ENCODE assay signal across 17 cellular contexts in the genomic region with DNA sequence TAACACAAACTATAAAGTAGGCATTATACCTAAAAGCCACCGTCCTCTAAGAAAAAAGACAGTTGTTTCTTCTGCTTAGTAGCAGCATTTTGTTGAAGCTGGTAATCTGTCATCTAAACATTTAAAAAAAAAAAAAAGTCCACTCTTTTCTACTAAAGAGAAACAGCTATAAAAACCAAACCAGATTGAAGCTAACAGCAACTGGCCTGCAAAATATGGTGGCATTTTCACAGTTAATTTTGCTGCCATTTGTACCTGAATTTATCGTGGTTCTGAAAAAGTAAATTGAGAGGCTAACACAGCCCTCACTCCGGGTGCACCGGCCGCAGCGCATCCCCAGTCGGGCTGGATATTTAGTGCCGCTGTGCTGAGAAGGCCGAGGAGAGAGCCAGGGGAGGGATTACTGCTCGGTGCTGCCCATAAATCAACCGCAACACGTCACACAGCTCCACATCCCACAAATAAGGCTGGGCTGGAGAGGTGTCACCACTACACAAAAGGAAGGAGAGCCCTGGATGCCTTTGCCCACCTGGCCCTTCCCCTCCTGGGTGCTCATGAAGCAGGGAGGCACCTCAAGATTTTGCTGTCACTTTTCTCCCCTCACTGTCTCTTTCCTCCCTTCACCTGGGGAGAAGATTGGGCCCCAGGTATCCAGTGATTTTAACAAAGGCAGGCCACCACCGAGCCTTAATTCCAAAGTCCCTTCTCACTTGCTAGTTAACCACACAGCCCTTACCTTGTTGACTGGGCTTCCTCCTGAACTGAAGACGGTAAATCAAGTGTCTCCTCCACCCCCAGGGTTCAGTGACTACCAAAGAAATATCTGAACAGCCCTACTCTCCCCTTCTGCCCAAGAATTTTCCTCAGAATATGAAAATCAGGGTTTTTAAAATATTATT. TPM values are rescaled to one million over a fixed set of nuclear protein-coding genes. Genes with fewer than 3 reads are reported as not detected.
A peak's percentile ranks its signal among the peaks of the same experiment; 100 is the strongest.
DNase-seq lines count a peak whose midpoint lies in the region; FAIRE-seq and TF ChIP-seq lines count a peak whose summit lies in the region.
"Had no signal": no experiment of that assay in that cellular context is flagged by ENCODE, and none has a peak within 500 bp of the region (broad histone marks: within the 10 kb centered on the region; RNA-seq: fewer than 3 reads in every experiment).

No MANE protein-coding gene starts in this region.

- intact Hi-C loops in endothelial cell of umbilical vein (cut with micrococcal nuclease), result no loop called here

- H3K79me2 ChIP-seq in endothelial cell of umbilical vein (ENCODE audit: control insufficient read depth, insufficient read depth, low read length), result peaks cover 28% of the 10 kb centered on the region
- H3K79me2 ChIP-seq in smooth muscle cell (ENCODE audit: low read depth), result no peaks in the 10 kb centered on the region
- H3K79me2 ChIP-seq in GM23248 (ENCODE audit: insufficient read depth), result no peaks in the 10 kb centered on the region

- TF ChIP-seq CTCF in endothelial cell of umbilical vein (IDR thresholded peaks at IDR 0.05; ENCODE audit: extremely low read depth in 1 of 2, insufficient read depth in 1 of 2, low read depth in 1 of 2, low read length in 2 of 2) (no peak), smooth muscle cell (IDR thresholded peaks at IDR 0.05; ENCODE audit: borderline replicate concordance, insufficient read depth, poor library complexity, severe bottlenecking) (no peak)

- H3K4me1 ChIP-seq in endothelial cell of umbilical vein (ENCODE audit: control insufficient read depth, extremely low read depth, insufficient read depth, low read length) (peaks cover 12% of the 10 kb centered on the region), smooth muscle cell (ENCODE audit: low read depth) (peaks cover under 1% of the 10 kb centered on the region), GM23248 (ENCODE audit: insufficient read depth) (no peaks in the 10 kb centered on the region)

- BruUV-seq in endothelial cell of umbilical vein (replicated peaks; lab: Mats Ljungman, UMichigan), result TSS peak; percentile 2

- H3K27ac ChIP-seq in endothelial cell of umbilical vein (ENCODE audit: insufficient read depth, low read depth, low read length), result no peak overlapping the region
- no peak overlapping the region for H3K27ac ChIP-seq in smooth muscle cell (ENCODE audit: low read depth)
- no peak overlapping the region for H3K27ac ChIP-seq in GM23248
- H3K27ac ChIP-seq: ovary, upper lobe of left lung had no signal

- no peak for TF ChIP-seq POLR2A in endothelial cell of umbilical vein (IDR thresholded peaks at IDR 0.05; ENCODE audit: low read depth, low read length)

- no peak overlapping the region for H2AFZ ChIP-seq in endothelial cell of umbilical vein (ENCODE audit: low read depth, low read length)
- no peak overlapping the region for H2AFZ ChIP-seq in smooth muscle cell (ENCODE audit: low read depth)
- no peak overlapping the region for H2AFZ ChIP-seq in GM23248

- no peaks in the 10 kb centered on the region for H3K36me3 ChIP-seq in endothelial cell of umbilical vein (ENCODE audit: control insufficient read depth in 2 of 2, extremely low read depth in 1 of 2, insufficient read depth in 2 of 2, low read length in 2 of 2)
- no peaks in the 10 kb centered on the region for H3K36me3 ChIP-seq in smooth muscle cell (ENCODE audit: low read depth)
- H3K36me3 ChIP-seq in GM23248 (ENCODE audit: low read depth), result no peaks in the 10 kb centered on the region
- H3K36me3 ChIP-seq: ovary, upper lobe of left lung had no signal

- H3K9ac ChIP-seq in endothelial cell of umbilical vein (replicated peaks; ENCODE audit: extremely low read depth, insufficient read depth, low read length) (no peak overlapping the region), smooth muscle cell (ENCODE audit: low read depth) (no peak overlapping the region), GM23248 (no peak overlapping the region)

- H3K9me2 ChIP-seq in GM23248 (ENCODE audit: insufficient read depth), result no peaks in the 10 kb centered on the region

- H3K4me2 ChIP-seq in endothelial cell of umbilical vein (ENCODE audit: insufficient read depth, low read length) (no peak overlapping the region), smooth muscle cell (no peak overlapping the region), GM23248 (ENCODE audit: unreplicated experiment) (no peak overlapping the region)

- H3K27me3 ChIP-seq in endothelial cell of umbilical vein (ENCODE audit: control insufficient read depth in 2 of 2, insufficient read depth in 2 of 2, low read length in 2 of 2), result no peaks in the 10 kb centered on the region
- no peaks in the 10 kb centered on the region for H3K27me3 ChIP-seq in smooth muscle cell (ENCODE audit: low read depth)
- peaks cover 32% of the 10 kb centered on the region; the same call in 1 of the 2 replicates for H3K27me3 ChIP-seq in GM23248 (replicated peaks; ENCODE audit: insufficient read depth)
- H3K27me3 ChIP-seq: ovary, upper lobe of left lung had no signal

- WGBS in smooth muscle cell (ENCODE audit: low lambda C conversion rate), result 76% methylated on average over 14 of the region's 14 CpGs
- WGBS in GM23248 (ENCODE audit: low coverage in 1 of 2, low lambda C conversion rate in 2 of 2, missing lambda C conversion rate in 2 of 2), 2 experiments, result 9 to 11% methylated on average over 14 of the region's 14 CpGs

- no peak for FAIRE-seq in endothelial cell of umbilical vein (lab: Jason Lieb, UNC)

- H4K20me1 ChIP-seq in endothelial cell of umbilical vein (replicated peaks; ENCODE audit: control insufficient read depth, extremely low read depth, insufficient read depth, low read length) (no peaks in the 10 kb centered on the region), smooth muscle cell (ENCODE audit: low read depth) (no peaks in the 10 kb centered on the region), GM23248 (ENCODE audit: insufficient read depth) (no peaks in the 10 kb centered on the region)

- dilution Hi-C loops in endothelial cell of umbilical vein (cut with MboI; ENCODE audit: extremely low pct_ligation_motif_present, low sequenced_read_pairs), result no loop called here

- POLR2A ChIA-PET in endothelial cell of umbilical vein (lab: Charles Lee), result no interaction called here

- in situ Hi-C loops in GM23248 (cut with MboI), result no loop called here

- CTCF ChIA-PET in endothelial cell of umbilical vein (lab: Charles Lee), result interaction anchor here (0.7 to 1.0 kb wide), 2 partner anchors 15 to 47 kb away, joined by 3 read pairs; no protein-coding TSS in a partner anchor

- H3K9me1 ChIP-seq in endothelial cell of umbilical vein (replicated peaks; ENCODE audit: control insufficient read depth, extremely low read depth, insufficient read depth, low read length), result no peaks in the 10 kb centered on the region

- DNase-seq in HT-29 (ENCODE audit: low spot score), result peak; percentile 31
- DNase-seq in NCI-H2227 (lab: John Stamatoyannopoulos, UW; ENCODE audit: unreplicated experiment), result peak; percentile 58
- DNase-seq in endothelial cell of umbilical vein (ENCODE audit: low read depth, low spot score), result no peak
- DNase-seq in retina, result peak; percentile 33
- DNase-seq in mesenteric fat pad (ENCODE audit: low spot score), result no peak
- DNase-seq in COLO668 (lab: John Stamatoyannopoulos, UW; ENCODE audit: unreplicated experiment), result no peak
- no peak for DNase-seq in smooth muscle cell (lab: John Stamatoyannopoulos, UW; ENCODE audit: unreplicated experiment)
- DNase-seq in GM23248, result no peak
- DNase-seq: activated CD4-positive, alpha-beta T cell treated with anti-CD3 and anti-CD28 coated beads, Interleukin-2, amount 10 ng/mL, durations not matched to agents 24 days and 14 days; activated T-cell treated with anti-CD3 and anti-CD28 coated beads, Interleukin-2, amount 50 U/mL, for 72 hours; AML-193; DMS 273 treated with DMSO at 0.1 percent for 48 hours; NCI-H524; ovary; stimulated activated CD4-positive, alpha-beta T cell treated with anti-CD3 and anti-CD28 coated beads, Interleukin-2, amount 100 ng/mL, for 24 hours; T-helper 2 cell had no signal

- H3K4me3 ChIP-seq in endothelial cell of umbilical vein (replicated peaks in 1 of 3; ENCODE audit: insufficient read depth in 1 of 3, low read depth in 1 of 3, low read length in 3 of 3), result no peak overlapping the region
- H3K4me3 ChIP-seq in smooth muscle cell, result no peak overlapping the region
- H3K4me3 ChIP-seq in GM23248, result no peak overlapping the region
- H3K4me3 ChIP-seq: ovary, upper lobe of left lung had no signal

- H3K9me3 ChIP-seq in endothelial cell of umbilical vein (replicated peaks; ENCODE audit: control insufficient read depth, insufficient read depth, low read length), result no peaks in the 10 kb centered on the region
- H3K9me3 ChIP-seq in smooth muscle cell (replicated peaks; ENCODE audit: low read depth), result no peaks in the 10 kb centered on the region
- H3K9me3 ChIP-seq in GM23248 (ENCODE audit: low read depth), result no peaks in the 10 kb centered on the region
- H3K9me3 ChIP-seq: ovary, upper lobe of left lung had no signal

- no peaks in the 10 kb centered on the region for H3F3A ChIP-seq in smooth muscle cell (ENCODE audit: low read depth)
- no peaks in the 10 kb centered on the region for H3F3A ChIP-seq in GM23248 (ENCODE audit: insufficient read depth)

TF ChIP-seq in endothelial cell of umbilical vein, 7 proteins besides CTCF, POLR2A, EP300 and RAD21:
- no peak for TF ChIP-seq JUN (IDR thresholded peaks at IDR 0.05; ENCODE audit: borderline replicate concordance, insufficient read depth, insufficient read length, low read depth)
- no peak for TF ChIP-seq POLR2AphosphoS5 (IDR thresholded peaks at IDR 0.05; ENCODE audit: insufficient read depth, low read depth, low read length)
- no peak for TF ChIP-seq FOS (IDR thresholded peaks at IDR 0.05; ENCODE audit: borderline replicate concordance, insufficient read depth, low read length)
- TF ChIP-seq GATA2 (IDR thresholded peaks at IDR 0.05; ENCODE audit: insufficient read depth, insufficient read length, low read depth, low read length), result no peak

RNA-seq across cellular contexts. Expression of a gene that starts 44.4 kb away (rescaled TPM):
- 27.3 and 27.9 TPM in 2 replicates for total RNA-seq in HT-29 (2014; rRNA removed; shearing (Covaris generic))
- total RNA-seq in endothelial cell of umbilical vein (117 and 123 TPM in 2 replicates), mesenteric fat pad (21.7 TPM), smooth muscle cell (0.18 and 0.27 TPM in 2 replicates)
- polyA plus RNA-seq in endothelial cell of umbilical vein (24.0 and 29.0 TPM in 2 replicates), smooth muscle cell (0.78 TPM in 1 of 2 replicates, not detected in the other), GM23248 (2016; fragmentation: Nextera tagmentation; extraction: Ambion mirVana) (1.3 and 2.3 TPM in 2 replicates)
- polyA plus RNA-seq in endothelial cell of umbilical vein (2011; cell fraction: cytosol; rRNA removed), result 28.8 and 29.8 TPM in 2 replicates
- 110 and 114 TPM in 2 replicates for polyA plus RNA-seq in endothelial cell of umbilical vein (2011; cell fraction: nucleus; rRNA removed)
- polyA plus RNA-seq in endothelial cell of umbilical vein (2012), result 52.5 and 57.5 TPM in 2 replicates
- polyA minus RNA-seq in endothelial cell of umbilical vein, result 190 and 213 TPM in 2 replicates
- 5.3 TPM for polyA minus RNA-seq in endothelial cell of umbilical vein (2011; cell fraction: cytosol; rRNA and poly(A)+ RNA removed)
- polyA minus RNA-seq in endothelial cell of umbilical vein (2011; cell fraction: nucleus; rRNA and poly(A)+ RNA removed), result 447 and 494 TPM in 2 replicates
- total RNA-seq in GM23248 (2014; rRNA removed; shearing (Covaris generic)), result 1.8 and 3.5 TPM in 2 replicates
- total RNA-seq: activated CD4-positive, alpha-beta T cell treated with anti-CD3 and anti-CD28 coated beads, Interleukin-2, amount 10 ng/mL, durations not matched to agents 24 days and 14 days; activated T-cell treated with anti-CD3 and anti-CD28 coated beads, Interleukin-2, amount 50 U/mL, for 72 hours had no signal

Comparison
In these comparisons a context has a peak if more than half of its experiments do, and no peak if none do; other contexts are left out.
1. DNase-seq: peak in HT-29 (single experiment), NCI-H2227 (single experiment) and retina (single experiment); none in endothelial cell of umbilical vein (single experiment), mesenteric fat pad (single experiment), COLO668 (single experiment), smooth muscle cell (single experiment) and GM23248 (single experiment).